Comparison of ENCODE assay signal across 1 cellular context in the genomic region with DNA sequence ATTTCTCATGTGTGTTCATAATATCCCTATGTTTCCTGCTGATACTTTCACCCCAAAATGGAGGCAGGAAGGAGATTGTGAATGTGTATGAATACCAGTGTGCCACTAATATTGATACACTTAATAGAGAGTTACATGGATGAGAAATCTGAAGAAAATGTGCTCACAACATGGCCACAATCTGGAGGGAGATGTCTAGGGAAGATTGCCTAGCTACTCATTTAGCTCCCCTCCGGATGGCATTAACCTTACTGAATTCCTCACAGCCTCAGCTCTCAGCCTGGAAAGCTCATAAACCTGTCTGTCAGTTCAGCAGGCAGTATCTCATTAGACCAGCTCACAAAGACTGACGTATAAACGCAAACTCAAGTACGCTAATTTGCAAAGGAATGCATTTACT.
TF ChIP-seq lines count a peak whose summit lies in the region.

No MANE protein-coding gene starts in this region.

TF ChIP-seq in K562, 482 proteins besides CTCF, POLR2A, EP300 and RAD21 (continued from another document and continues in another):
- TF ChIP-seq, protein P1, sequence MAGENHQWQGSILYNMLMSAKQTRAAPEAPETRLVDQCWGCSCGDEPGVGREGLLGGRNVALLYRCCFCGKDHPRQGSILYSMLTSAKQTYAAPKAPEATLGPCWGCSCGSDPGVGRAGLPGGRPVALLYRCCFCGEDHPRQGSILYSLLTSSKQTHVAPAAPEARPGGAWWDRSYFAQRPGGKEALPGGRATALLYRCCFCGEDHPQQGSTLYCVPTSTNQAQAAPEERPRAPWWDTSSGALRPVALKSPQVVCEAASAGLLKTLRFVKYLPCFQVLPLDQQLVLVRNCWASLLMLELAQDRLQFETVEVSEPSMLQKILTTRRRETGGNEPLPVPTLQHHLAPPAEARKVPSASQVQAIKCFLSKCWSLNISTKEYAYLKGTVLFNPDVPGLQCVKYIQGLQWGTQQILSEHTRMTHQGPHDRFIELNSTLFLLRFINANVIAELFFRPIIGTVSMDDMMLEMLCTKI (IDR thresholded peaks at IDR 0.05; ENCODE audit: partially characterized antibody): no peak
- TF ChIP-seq, protein P2, sequence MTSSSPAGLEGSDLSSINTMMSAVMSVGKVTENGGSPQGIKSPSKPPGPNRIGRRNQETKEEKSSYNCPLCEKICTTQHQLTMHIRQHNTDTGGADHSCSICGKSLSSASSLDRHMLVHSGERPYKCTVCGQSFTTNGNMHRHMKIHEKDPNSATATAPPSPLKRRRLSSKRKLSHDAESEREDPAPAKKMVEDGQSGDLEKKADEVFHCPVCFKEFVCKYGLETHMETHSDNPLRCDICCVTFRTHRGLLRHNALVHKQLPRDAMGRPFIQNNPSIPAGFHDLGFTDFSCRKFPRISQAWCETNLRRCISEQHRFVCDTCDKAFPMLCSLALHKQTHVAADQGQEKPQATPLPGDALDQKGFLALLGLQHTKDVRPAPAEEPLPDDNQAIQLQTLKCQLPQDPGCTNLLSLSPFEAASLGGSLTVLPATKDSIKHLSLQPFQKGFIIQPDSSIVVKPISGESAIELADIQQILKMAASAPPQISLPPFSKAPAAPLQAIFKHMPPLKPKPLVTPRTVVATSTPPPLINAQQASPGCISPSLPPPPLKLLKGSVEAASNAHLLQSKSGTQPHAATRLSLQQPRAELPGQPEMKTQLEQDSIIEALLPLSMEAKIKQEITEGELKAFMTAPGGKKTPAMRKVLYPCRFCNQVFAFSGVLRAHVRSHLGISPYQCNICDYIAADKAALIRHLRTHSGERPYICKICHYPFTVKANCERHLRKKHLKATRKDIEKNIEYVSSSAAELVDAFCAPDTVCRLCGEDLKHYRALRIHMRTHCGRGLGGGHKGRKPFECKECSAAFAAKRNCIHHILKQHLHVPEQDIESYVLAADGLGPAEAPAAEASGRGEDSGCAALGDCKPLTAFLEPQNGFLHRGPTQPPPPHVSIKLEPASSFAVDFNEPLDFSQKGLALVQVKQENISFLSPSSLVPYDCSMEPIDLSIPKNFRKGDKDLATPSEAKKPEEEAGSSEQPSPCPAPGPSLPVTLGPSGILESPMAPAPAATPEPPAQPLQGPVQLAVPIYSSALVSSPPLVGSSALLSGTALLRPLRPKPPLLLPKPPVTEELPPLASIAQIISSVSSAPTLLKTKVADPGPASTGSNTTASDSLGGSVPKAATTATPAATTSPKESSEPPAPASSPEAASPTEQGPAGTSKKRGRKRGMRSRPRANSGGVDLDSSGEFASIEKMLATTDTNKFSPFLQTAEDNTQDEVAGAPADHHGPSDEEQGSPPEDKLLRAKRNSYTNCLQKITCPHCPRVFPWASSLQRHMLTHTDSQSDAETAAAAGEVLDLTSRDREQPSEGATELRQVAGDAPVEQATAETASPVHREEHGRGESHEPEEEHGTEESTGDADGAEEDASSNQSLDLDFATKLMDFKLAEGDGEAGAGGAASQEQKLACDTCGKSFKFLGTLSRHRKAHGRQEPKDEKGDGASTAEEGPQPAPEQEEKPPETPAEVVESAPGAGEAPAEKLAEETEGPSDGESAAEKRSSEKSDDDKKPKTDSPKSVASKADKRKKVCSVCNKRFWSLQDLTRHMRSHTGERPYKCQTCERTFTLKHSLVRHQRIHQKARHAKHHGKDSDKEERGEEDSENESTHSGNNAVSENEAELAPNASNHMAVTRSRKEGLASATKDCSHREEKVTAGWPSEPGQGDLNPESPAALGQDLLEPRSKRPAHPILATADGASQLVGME (CRISPR knock-in tag; IDR thresholded peaks at IDR 0.05): no peak
- TF ChIP-seq ZNF551 (CRISPR knock-in tag; IDR thresholded peaks at IDR 0.05): no peak
- TF ChIP-seq RBM15 (IDR thresholded peaks at IDR 0.05; ENCODE audit: insufficient read depth, low read length): no peak
- peak; percentile 30 for TF ChIP-seq DACH1 (IDR thresholded peaks at IDR 0.05; ENCODE audit: partially characterized antibody)
- TF ChIP-seq MEF2A (IDR thresholded peaks at IDR 0.05; ENCODE audit: control insufficient read depth, low read depth, low read length): no peak
- TF ChIP-seq, protein P3, sequence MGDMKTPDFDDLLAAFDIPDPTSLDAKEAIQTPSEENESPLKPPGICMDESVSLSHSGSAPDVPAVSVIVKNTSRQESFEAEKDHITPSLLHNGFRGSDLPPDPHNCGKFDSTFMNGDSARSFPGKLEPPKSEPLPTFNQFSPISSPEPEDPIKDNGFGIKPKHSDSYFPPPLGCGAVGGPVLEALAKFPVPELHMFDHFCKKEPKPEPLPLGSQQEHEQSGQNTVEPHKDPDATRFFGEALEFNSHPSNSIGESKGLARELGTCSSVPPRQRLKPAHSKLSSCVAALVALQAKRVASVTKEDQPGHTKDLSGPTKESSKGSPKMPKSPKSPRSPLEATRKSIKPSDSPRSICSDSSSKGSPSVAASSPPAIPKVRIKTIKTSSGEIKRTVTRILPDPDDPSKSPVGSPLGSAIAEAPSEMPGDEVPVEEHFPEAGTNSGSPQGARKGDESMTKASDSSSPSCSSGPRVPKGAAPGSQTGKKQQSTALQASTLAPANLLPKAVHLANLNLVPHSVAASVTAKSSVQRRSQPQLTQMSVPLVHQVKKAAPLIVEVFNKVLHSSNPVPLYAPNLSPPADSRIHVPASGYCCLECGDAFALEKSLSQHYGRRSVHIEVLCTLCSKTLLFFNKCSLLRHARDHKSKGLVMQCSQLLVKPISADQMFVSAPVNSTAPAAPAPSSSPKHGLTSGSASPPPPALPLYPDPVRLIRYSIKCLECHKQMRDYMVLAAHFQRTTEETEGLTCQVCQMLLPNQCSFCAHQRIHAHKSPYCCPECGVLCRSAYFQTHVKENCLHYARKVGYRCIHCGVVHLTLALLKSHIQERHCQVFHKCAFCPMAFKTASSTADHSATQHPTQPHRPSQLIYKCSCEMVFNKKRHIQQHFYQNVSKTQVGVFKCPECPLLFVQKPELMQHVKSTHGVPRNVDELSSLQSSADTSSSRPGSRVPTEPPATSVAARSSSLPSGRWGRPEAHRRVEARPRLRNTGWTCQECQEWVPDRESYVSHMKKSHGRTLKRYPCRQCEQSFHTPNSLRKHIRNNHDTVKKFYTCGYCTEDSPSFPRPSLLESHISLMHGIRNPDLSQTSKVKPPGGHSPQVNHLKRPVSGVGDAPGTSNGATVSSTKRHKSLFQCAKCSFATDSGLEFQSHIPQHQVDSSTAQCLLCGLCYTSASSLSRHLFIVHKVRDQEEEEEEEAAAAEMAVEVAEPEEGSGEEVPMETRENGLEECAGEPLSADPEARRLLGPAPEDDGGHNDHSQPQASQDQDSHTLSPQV (IDR thresholded peaks at IDR 0.05): peak; percentile 66
- no peak for TF ChIP-seq ZNF124 (CRISPR knock-in tag; IDR thresholded peaks at IDR 0.05)
- TF ChIP-seq CBX3 (IDR thresholded peaks at IDR 0.05; ENCODE audit: borderline replicate concordance in 1 of 2, low read length in 2 of 2): 0 out of 3 replicates have a peak, but pooled peaks of 1 of the 2 experiments have one; percentile 73
- TF ChIP-seq PRMT5 (CRISPR knock-in tag; IDR thresholded peaks at IDR 0.05): no peak
- no peak for TF ChIP-seq PRPF4 (IDR thresholded peaks at IDR 0.05; ENCODE audit: insufficient read depth, low read depth, low read length, poor library complexity, severe bottlenecking)
- TF ChIP-seq ATF7 (IDR thresholded peaks at IDR 0.05): 0 out of 2 replicates have a peak, but pooled peaks have one; percentile 14
- TF ChIP-seq MXI1 (IDR thresholded peaks at IDR 0.05; ENCODE audit: low read depth, low read length): no peak
- TF ChIP-seq PCBP1 (IDR thresholded peaks at IDR 0.05; ENCODE audit: low read depth, low read length, poor library complexity, severe bottlenecking): no peak
- no peak for TF ChIP-seq POLR2B (IDR thresholded peaks at IDR 0.05; ENCODE audit: low read depth, partially characterized antibody)
- no peak for TF ChIP-seq ZNF57 (CRISPR knock-in tag; IDR thresholded peaks at IDR 0.05)
- TF ChIP-seq, protein P4, sequence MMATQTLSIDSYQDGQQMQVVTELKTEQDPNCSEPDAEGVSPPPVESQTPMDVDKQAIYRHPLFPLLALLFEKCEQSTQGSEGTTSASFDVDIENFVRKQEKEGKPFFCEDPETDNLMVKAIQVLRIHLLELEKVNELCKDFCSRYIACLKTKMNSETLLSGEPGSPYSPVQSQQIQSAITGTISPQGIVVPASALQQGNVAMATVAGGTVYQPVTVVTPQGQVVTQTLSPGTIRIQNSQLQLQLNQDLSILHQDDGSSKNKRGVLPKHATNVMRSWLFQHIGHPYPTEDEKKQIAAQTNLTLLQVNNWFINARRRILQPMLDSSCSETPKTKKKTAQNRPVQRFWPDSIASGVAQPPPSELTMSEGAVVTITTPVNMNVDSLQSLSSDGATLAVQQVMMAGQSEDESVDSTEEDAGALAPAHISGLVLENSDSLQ (IDR thresholded peaks at IDR 0.05): peak; percentile 94
- no peak for TF ChIP-seq ZNF77 (CRISPR knock-in tag; IDR thresholded peaks at IDR 0.05)
- TF ChIP-seq, protein P5, sequence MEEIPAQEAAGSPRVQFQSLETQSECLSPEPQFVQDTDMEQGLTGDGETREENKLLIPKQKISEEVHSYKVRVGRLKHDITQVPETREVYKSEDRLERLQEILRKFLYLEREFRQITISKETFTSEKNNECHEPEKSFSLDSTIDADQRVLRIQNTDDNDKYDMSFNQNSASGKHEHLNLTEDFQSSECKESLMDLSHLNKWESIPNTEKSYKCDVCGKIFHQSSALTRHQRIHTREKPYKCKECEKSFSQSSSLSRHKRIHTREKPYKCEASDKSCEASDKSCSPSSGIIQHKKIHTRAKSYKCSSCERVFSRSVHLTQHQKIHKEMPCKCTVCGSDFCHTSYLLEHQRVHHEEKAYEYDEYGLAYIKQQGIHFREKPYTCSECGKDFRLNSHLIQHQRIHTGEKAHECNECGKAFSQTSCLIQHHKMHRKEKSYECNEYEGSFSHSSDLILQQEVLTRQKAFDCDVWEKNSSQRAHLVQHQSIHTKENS (CRISPR knock-in tag; IDR thresholded peaks at IDR 0.05): no peak
- TF ChIP-seq, protein P6, sequence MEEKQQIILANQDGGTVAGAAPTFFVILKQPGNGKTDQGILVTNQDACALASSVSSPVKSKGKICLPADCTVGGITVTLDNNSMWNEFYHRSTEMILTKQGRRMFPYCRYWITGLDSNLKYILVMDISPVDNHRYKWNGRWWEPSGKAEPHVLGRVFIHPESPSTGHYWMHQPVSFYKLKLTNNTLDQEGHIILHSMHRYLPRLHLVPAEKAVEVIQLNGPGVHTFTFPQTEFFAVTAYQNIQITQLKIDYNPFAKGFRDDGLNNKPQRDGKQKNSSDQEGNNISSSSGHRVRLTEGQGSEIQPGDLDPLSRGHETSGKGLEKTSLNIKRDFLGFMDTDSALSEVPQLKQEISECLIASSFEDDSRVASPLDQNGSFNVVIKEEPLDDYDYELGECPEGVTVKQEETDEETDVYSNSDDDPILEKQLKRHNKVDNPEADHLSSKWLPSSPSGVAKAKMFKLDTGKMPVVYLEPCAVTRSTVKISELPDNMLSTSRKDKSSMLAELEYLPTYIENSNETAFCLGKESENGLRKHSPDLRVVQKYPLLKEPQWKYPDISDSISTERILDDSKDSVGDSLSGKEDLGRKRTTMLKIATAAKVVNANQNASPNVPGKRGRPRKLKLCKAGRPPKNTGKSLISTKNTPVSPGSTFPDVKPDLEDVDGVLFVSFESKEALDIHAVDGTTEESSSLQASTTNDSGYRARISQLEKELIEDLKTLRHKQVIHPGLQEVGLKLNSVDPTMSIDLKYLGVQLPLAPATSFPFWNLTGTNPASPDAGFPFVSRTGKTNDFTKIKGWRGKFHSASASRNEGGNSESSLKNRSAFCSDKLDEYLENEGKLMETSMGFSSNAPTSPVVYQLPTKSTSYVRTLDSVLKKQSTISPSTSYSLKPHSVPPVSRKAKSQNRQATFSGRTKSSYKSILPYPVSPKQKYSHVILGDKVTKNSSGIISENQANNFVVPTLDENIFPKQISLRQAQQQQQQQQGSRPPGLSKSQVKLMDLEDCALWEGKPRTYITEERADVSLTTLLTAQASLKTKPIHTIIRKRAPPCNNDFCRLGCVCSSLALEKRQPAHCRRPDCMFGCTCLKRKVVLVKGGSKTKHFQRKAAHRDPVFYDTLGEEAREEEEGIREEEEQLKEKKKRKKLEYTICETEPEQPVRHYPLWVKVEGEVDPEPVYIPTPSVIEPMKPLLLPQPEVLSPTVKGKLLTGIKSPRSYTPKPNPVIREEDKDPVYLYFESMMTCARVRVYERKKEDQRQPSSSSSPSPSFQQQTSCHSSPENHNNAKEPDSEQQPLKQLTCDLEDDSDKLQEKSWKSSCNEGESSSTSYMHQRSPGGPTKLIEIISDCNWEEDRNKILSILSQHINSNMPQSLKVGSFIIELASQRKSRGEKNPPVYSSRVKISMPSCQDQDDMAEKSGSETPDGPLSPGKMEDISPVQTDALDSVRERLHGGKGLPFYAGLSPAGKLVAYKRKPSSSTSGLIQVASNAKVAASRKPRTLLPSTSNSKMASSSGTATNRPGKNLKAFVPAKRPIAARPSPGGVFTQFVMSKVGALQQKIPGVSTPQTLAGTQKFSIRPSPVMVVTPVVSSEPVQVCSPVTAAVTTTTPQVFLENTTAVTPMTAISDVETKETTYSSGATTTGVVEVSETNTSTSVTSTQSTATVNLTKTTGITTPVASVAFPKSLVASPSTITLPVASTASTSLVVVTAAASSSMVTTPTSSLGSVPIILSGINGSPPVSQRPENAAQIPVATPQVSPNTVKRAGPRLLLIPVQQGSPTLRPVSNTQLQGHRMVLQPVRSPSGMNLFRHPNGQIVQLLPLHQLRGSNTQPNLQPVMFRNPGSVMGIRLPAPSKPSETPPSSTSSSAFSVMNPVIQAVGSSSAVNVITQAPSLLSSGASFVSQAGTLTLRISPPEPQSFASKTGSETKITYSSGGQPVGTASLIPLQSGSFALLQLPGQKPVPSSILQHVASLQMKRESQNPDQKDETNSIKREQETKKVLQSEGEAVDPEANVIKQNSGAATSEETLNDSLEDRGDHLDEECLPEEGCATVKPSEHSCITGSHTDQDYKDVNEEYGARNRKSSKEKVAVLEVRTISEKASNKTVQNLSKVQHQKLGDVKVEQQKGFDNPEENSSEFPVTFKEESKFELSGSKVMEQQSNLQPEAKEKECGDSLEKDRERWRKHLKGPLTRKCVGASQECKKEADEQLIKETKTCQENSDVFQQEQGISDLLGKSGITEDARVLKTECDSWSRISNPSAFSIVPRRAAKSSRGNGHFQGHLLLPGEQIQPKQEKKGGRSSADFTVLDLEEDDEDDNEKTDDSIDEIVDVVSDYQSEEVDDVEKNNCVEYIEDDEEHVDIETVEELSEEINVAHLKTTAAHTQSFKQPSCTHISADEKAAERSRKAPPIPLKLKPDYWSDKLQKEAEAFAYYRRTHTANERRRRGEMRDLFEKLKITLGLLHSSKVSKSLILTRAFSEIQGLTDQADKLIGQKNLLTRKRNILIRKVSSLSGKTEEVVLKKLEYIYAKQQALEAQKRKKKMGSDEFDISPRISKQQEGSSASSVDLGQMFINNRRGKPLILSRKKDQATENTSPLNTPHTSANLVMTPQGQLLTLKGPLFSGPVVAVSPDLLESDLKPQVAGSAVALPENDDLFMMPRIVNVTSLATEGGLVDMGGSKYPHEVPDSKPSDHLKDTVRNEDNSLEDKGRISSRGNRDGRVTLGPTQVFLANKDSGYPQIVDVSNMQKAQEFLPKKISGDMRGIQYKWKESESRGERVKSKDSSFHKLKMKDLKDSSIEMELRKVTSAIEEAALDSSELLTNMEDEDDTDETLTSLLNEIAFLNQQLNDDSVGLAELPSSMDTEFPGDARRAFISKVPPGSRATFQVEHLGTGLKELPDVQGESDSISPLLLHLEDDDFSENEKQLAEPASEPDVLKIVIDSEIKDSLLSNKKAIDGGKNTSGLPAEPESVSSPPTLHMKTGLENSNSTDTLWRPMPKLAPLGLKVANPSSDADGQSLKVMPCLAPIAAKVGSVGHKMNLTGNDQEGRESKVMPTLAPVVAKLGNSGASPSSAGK (IDR thresholded peaks at IDR 0.05): peak; percentile 63
